ENCODE assay signal across 18 cellular contexts in genomic region chr3:154718058-154718457, GRCh38.
"Had no signal": no experiment of that assay in that cellular context is flagged by ENCODE, and none has a peak within 500 bp of the region (broad histone marks: within the 10 kb centered on the region; RNA-seq: fewer than 3 reads in every experiment).

No MANE protein-coding gene starts in this region.

- H3K36me3 ChIP-seq: cardiac muscle cell, gastrocnemius medialis, heart right ventricle, tibial artery, vagina had no signal

- DNase-seq: activated CD4-positive, alpha-beta memory T cell treated with anti-CD3 and anti-CD28 coated beads, Interleukin-2, amount 10 ng/mL, durations not matched to agents 7 days and 5 days; activated CD4-positive, alpha-beta T cell treated with anti-CD3 and anti-CD28 coated beads for 4 hours; activated effector memory CD4-positive, alpha-beta T cell treated with anti-CD3 and anti-CD28 coated beads, Interleukin-2, amount 50 U/mL, for 16 hours; activated T-cell treated with anti-CD3 and anti-CD28 coated beads, Interleukin-2, amount 50 U/mL, for 48 hours; endodermal cell; gastrocnemius medialis; heart right ventricle; left colon; mucosa of descending colon; naive thymus-derived CD8-positive, alpha-beta T cell; stimulated activated CD4-positive, alpha-beta T cell treated with anti-CD3 and anti-CD28 coated beads, Interleukin-2, amount 100 ng/mL, for 48 hours; stimulated activated naive B cell treated with anti-CD40 and anti-IgM and Interleukin-4, amounts not matched to agents 10 μg/mL and 1 μg/mL and 100 μg/mL, for 72 hours; T1000; tibial artery had no signal

- H3K4me3 ChIP-seq: cardiac muscle cell, gastrocnemius medialis, heart right ventricle, mucosa of descending colon, tibial artery, vagina had no signal

- ATAC-seq: activated naive CD4-positive, alpha-beta T cell treated with anti-CD3 and anti-CD28 coated beads, Interleukin-2, amount 50 U/mL, for 72 hours; gastrocnemius medialis; heart right ventricle; left colon; mucosa of descending colon; naive thymus-derived CD8-positive, alpha-beta T cell; stimulated activated naive B cell treated with anti-CD40 and anti-IgM and Interleukin-4, amounts not matched to agents 10 μg/mL and 1 μg/mL and 100 μg/mL, for 72 hours; WTC11 had no signal

- H3K9me3 ChIP-seq: gastrocnemius medialis, heart right ventricle, mucosa of descending colon, tibial artery, vagina had no signal

- H3K4me1 ChIP-seq: gastrocnemius medialis, heart right ventricle, tibial artery, vagina had no signal

- H3K27ac ChIP-seq: cardiac muscle cell, gastrocnemius medialis, heart right ventricle, tibial artery, vagina had no signal

- H3K27me3 ChIP-seq: cardiac muscle cell, gastrocnemius medialis, heart right ventricle, tibial artery, vagina had no signal
